ENCODE assay signal across 10 cellular contexts in genomic region chr12:25186038-25186787, GRCh38. TPM values are rescaled to one million over a fixed set of nuclear protein-coding genes. Genes with fewer than 3 reads are reported as not detected.
DNase-seq lines count a peak whose midpoint lies in the region; ATAC-seq and TF ChIP-seq lines count a peak whose summit lies in the region.
"Had no signal": no experiment of that assay in that cellular context is flagged by ENCODE, and none has a peak within 500 bp of the region (broad histone marks: within the 10 kb centered on the region; RNA-seq: fewer than 3 reads in every experiment).

No MANE protein-coding gene starts in this region.

- H3K27ac ChIP-seq in gastroesophageal sphincter, result no peak overlapping the region
- H3K27ac ChIP-seq in PC-9, result no peak overlapping the region
- H3K27ac ChIP-seq in colonic mucosa, result no peak overlapping the region
- H3K27ac ChIP-seq: cardiac muscle cell had no signal

- no peak for DNase-seq in effector memory CD8-positive, alpha-beta T cell
- no peak for DNase-seq in PC-9
- DNase-seq in NOMO-1 treated with dmso at 0.1 percent for 144 hours (lab: John Stamatoyannopoulos, UW; ENCODE audit: unreplicated experiment), result no peak
- no peak for DNase-seq in colonic mucosa

- H3K4me1 Mint-ChIP-seq in effector memory CD8-positive, alpha-beta T cell (ENCODE audit: low read depth in 2 of 2), result peaks cover 7 to 11% of the 10 kb centered on the region in 2 donors

- H3K79me2 ChIP-seq in PC-9 (ENCODE audit: low read depth), result no peaks in the 10 kb centered on the region

- peak overlapping the region in 1 of 2 donors; percentile 76 for H3K27ac Mint-ChIP-seq in effector memory CD8-positive, alpha-beta T cell

- no peaks in the 10 kb centered on the region for H3K9me3 Mint-ChIP-seq in effector memory CD8-positive, alpha-beta T cell

- H3K36me3 ChIP-seq in gastroesophageal sphincter, result no peaks in the 10 kb centered on the region
- H3K36me3 ChIP-seq in PC-9 (ENCODE audit: low read depth), result no peaks in the 10 kb centered on the region
- no peaks in the 10 kb centered on the region for H3K36me3 ChIP-seq in colonic mucosa
- H3K36me3 ChIP-seq: cardiac muscle cell had no signal

- WGBS in gastroesophageal sphincter (ENCODE audit: low coverage in 1 of 2), 2 donors, result 77 to 89% methylated on average over 4 of the region's 4 CpGs

- no peak overlapping the region for H3K4me2 ChIP-seq in PC-9

- no peaks in the 10 kb centered on the region for H3K27me3 Mint-ChIP-seq in effector memory CD8-positive, alpha-beta T cell

- H3K27me3 ChIP-seq in gastroesophageal sphincter, result no peaks in the 10 kb centered on the region
- H3K27me3 ChIP-seq in PC-9 (ENCODE audit: insufficient read depth, low read depth), result no peaks in the 10 kb centered on the region
- H3K27me3 ChIP-seq in colonic mucosa, result no peaks in the 10 kb centered on the region
- H3K27me3 ChIP-seq: cardiac muscle cell had no signal

- peak; percentile 41 for ATAC-seq in GM18508 (IDR thresholded peaks at IDR 0.05; ENCODE audit: insufficient read depth, unreplicated experiment)
- peak; percentile 50 for ATAC-seq in GM21390 (IDR thresholded peaks at IDR 0.05; ENCODE audit: unreplicated experiment)
- ATAC-seq in HG03571 (IDR thresholded peaks at IDR 0.05; ENCODE audit: unreplicated experiment), result peak; percentile 49
- peak; percentile 65 for ATAC-seq in effector memory CD8-positive, alpha-beta T cell (replicated peaks)
- ATAC-seq in gastroesophageal sphincter, result no peak

- H2AFZ ChIP-seq in PC-9, result no peak overlapping the region

- H3K9ac ChIP-seq in colonic mucosa (ENCODE audit: low read depth in 2 of 2, low read length in 2 of 2), result no peak overlapping the region

- POLR2A ChIA-PET in PC-9 (lab: Charles Lee; ENCODE audit: unreplicated experiment), result no interaction called here

- no peaks in the 10 kb centered on the region for H3K36me3 Mint-ChIP-seq in effector memory CD8-positive, alpha-beta T cell (ENCODE audit: insufficient read depth)

- no peaks in the 10 kb centered on the region for H3K4me1 ChIP-seq in gastroesophageal sphincter
- H3K4me1 ChIP-seq in PC-9 (replicated peaks; ENCODE audit: insufficient read depth), result no peaks in the 10 kb centered on the region
- H3K4me1 ChIP-seq in colonic mucosa, result no peaks in the 10 kb centered on the region

- no TSS peak for BruUV-seq in PC-9 (replicated peaks; lab: Mats Ljungman, UMichigan)

- H3K4me3 Mint-ChIP-seq in effector memory CD8-positive, alpha-beta T cell, result peak overlapping the region; percentile 52 to 78

- no peaks in the 10 kb centered on the region for H4K20me1 ChIP-seq in PC-9 (ENCODE audit: insufficient read depth)

- intact Hi-C loops in PC-9 (cut with micrococcal nuclease; ENCODE audit: unreplicated experiment), result no loop called here
- intact Hi-C loops in colonic mucosa (cut with DNase I), result no loop called here

- TF ChIP-seq EP300 in gastroesophageal sphincter (IDR thresholded peaks at IDR 0.05), result no peak

- no peaks in the 10 kb centered on the region for H3F3A ChIP-seq in PC-9 (ENCODE audit: insufficient read depth, low read depth)

- no peak overlapping the region for H3K4me3 ChIP-seq in gastroesophageal sphincter
- no peak overlapping the region for H3K4me3 ChIP-seq in PC-9
- no peak overlapping the region for H3K4me3 ChIP-seq in colonic mucosa
- H3K4me3 ChIP-seq: cardiac muscle cell had no signal

- CTCF ChIA-PET in PC-9 (lab: Charles Lee), result no interaction called here

- no peaks in the 10 kb centered on the region for H3K9me3 ChIP-seq in gastroesophageal sphincter
- no peaks in the 10 kb centered on the region for H3K9me3 ChIP-seq in PC-9 (ENCODE audit: insufficient read depth, low read depth)
- no peaks in the 10 kb centered on the region for H3K9me3 ChIP-seq in colonic mucosa

- no peak for TF ChIP-seq POLR2A in gastroesophageal sphincter (IDR thresholded peaks at IDR 0.05)

- TF ChIP-seq CTCF in gastroesophageal sphincter (IDR thresholded peaks at IDR 0.05), result no peak
- TF ChIP-seq CTCF in PC-9 (conservative IDR thresholded peaks at IDR 0.05), result no peak
- TF ChIP-seq CTCF in colonic mucosa (IDR thresholded peaks at IDR 0.05), result no peak

- H3K9me2 ChIP-seq in PC-9 (ENCODE audit: insufficient read depth), result no peaks in the 10 kb centered on the region

RNA-seq across cellular contexts. Expression of gene DNAI7, which starts 8.7 kb away (rescaled TPM):
- total RNA-seq in gastroesophageal sphincter (1 to 10 TPM in 1 of 4 donors, under 1 TPM in 3; 0.22 to 2.3 (median 0.76) TPM), PC-9 (2021) (2.4 and 2.9 TPM in 2 replicates), colonic mucosa (not detected)
- total RNA-seq: pulmonary artery endothelial cell had no signal

RNA-seq across cellular contexts. Expression of gene ETFRF1, which starts 8.8 kb away (rescaled TPM):
- 10 to 100 TPM; 45.8 to 73.8 (median 47.1) TPM for total RNA-seq in gastroesophageal sphincter
- 11.6 and 15.9 TPM in 2 replicates for total RNA-seq in PC-9 (2021)
- 10 to 100 TPM; 10.5 to 13.7 TPM for total RNA-seq in colonic mucosa
